18 cellular contexts compared by ENCODE assay signal in genomic region chr1:226872455-226872854, GRCh38. TPM values are rescaled to one million over a fixed set of nuclear protein-coding genes. Genes with fewer than 3 reads are reported as not detected.
DNase-seq lines count a peak whose midpoint lies in the region; ATAC-seq, FAIRE-seq and TF ChIP-seq lines count a peak whose summit lies in the region.
"Had no signal": no experiment of that assay in that cellular context is flagged by ENCODE, and none has a peak within 500 bp of the region (broad histone marks: within the 10 kb centered on the region; RNA-seq: fewer than 3 reads in every experiment).

No MANE protein-coding gene starts in this region.

- H3K79me2 ChIP-seq in PC-3 (ENCODE audit: low read length), result peaks cover 32% of the 10 kb centered on the region

- H3K9ac ChIP-seq in PC-3 (ENCODE audit: low read length), result no peak overlapping the region
- no peak overlapping the region for H3K9ac ChIP-seq in kidney (ENCODE audit: low read length in 2 of 2)

- no peak for FAIRE-seq in RCC 7860 (lab: Jason Lieb, UNC)
- FAIRE-seq in kidney (lab: Jason Lieb, UNC), result no peak
- FAIRE-seq: G401.6, small intestine had no signal

- H3K27ac ChIP-seq in PC-3 (ENCODE audit: low read length), result no peak overlapping the region
- no peak overlapping the region for H3K27ac ChIP-seq in kidney (ENCODE audit: low read depth in 2 of 2, low read length in 2 of 2)
- H3K27ac ChIP-seq: ascending aorta, C4-2B had no signal

- H3K36me3 ChIP-seq in PC-3 (ENCODE audit: low read depth, low read length) (no peaks in the 10 kb centered on the region; the same call in 1 of the 2 replicates), kidney (ENCODE audit: control insufficient read depth in 1 of 2, insufficient read depth in 2 of 2, low read length in 2 of 2) (no peaks in the 10 kb centered on the region)

- H3K9me2 ChIP-seq in PC-3 (replicated peaks; ENCODE audit: low read length), result no peaks in the 10 kb centered on the region

- H3F3A ChIP-seq in PC-3 (ENCODE audit: low read length, unreplicated experiment), result no peaks in the 10 kb centered on the region

- H3K27me3 Mint-ChIP-seq in Calu3 (ENCODE audit: unreplicated experiment), result no peaks in the 10 kb centered on the region
- peaks cover 9% of the 10 kb centered on the region for H3K27me3 Mint-ChIP-seq in nephron (ENCODE audit: low read depth)

- no peaks in the 10 kb centered on the region for H3K27me3 ChIP-seq in PC-3 (ENCODE audit: low read length)
- H3K27me3 ChIP-seq: ascending aorta, MG63 had no signal

- BruUV-seq in Calu3 (replicated peaks; lab: Mats Ljungman, UMichigan), result TSS peak; percentile 30
- no TSS peak for BruUV-seq in PC-3 (replicated peaks; lab: Mats Ljungman, UMichigan)

- H3K9me3 Mint-ChIP-seq in Calu3 (ENCODE audit: low read depth, unreplicated experiment) (no peaks in the 10 kb centered on the region), nephron (no peaks in the 10 kb centered on the region)
- H3K9me3 Mint-ChIP-seq: activated T-helper 17 cell treated with anti-CD3 and anti-CD28 coated beads, Interleukin-2, amount 50 U/mL, for 72 hours had no signal

- H3K36me3 Mint-ChIP-seq in Calu3 (ENCODE audit: insufficient read depth, unreplicated experiment), result peaks cover 18% of the 10 kb centered on the region
- no peaks in the 10 kb centered on the region for H3K36me3 Mint-ChIP-seq in nephron (ENCODE audit: low read depth)
- H3K36me3 Mint-ChIP-seq: naive thymus-derived CD4-positive, alpha-beta T cell had no signal

- no peaks in the 10 kb centered on the region for H3K9me3 ChIP-seq in PC-3 (ENCODE audit: low read length)
- no peaks in the 10 kb centered on the region for H3K9me3 ChIP-seq in kidney (ENCODE audit: control insufficient read depth in 1 of 2, low read length in 2 of 2)
- H3K9me3 ChIP-seq: ascending aorta, MG63 had no signal

- no peak for DNase-seq in Calu3
- peak; percentile 44 for DNase-seq in PC-3
- DNase-seq in dermis microvascular lymphatic vessel endothelial cell (ENCODE audit: low read depth in 2 of 2), result peak; percentile 75 to 87
- DNase-seq in RCC 7860 (ENCODE audit: low spot score), result no peak
- no peak for DNase-seq in Kasumi-1 (lab: John Stamatoyannopoulos, UW)
- no peak for DNase-seq in kidney
- DNase-seq: activated CD4-positive, alpha-beta T cell treated with anti-CD3 and anti-CD28 coated beads for 1 hour; effector memory CD4-positive, alpha-beta T cell; MG63; naive thymus-derived CD4-positive, alpha-beta T cell; small intestine had no signal

- no peak overlapping the region for H3K4me3 Mint-ChIP-seq in Calu3 (ENCODE audit: low read depth, unreplicated experiment)
- peak overlapping the region; percentile 91 to 96 (median 92) for H3K4me3 Mint-ChIP-seq in nephron

- intact Hi-C loops in Calu3 (cut with micrococcal nuclease; ENCODE audit: unreplicated experiment), result no loop called here
- intact Hi-C loops in PC-3 (cut with micrococcal nuclease), result loop anchor here (5.0 kb wide), 1 partner anchor 480 kb away; no protein-coding TSS in a partner anchor
- intact Hi-C loops in kidney (cut with DNase I), result no loop called here

- H3K4me2 ChIP-seq in PC-3 (ENCODE audit: low read length), result peak overlapping the region; percentile 96

- H2AFZ ChIP-seq in PC-3 (ENCODE audit: low read length), result no peak overlapping the region

- POLR2A ChIA-PET in PC-3 (lab: Charles Lee; ENCODE audit: unreplicated experiment), result no interaction called here

- H3K27ac Mint-ChIP-seq in Calu3 (ENCODE audit: unreplicated experiment) (no peak overlapping the region), nephron (peak overlapping the region; percentile 66 to 87 (median 70))
- H3K27ac Mint-ChIP-seq: activated T-helper 17 cell treated with anti-CD3 and anti-CD28 coated beads, Interleukin-2, amount 50 U/mL, for 72 hours; naive thymus-derived CD4-positive, alpha-beta T cell had no signal

- CTCF ChIA-PET in Calu3 (lab: Charles Lee), result no interaction called here
- CTCF ChIA-PET in PC-3 (lab: Charles Lee), result no interaction called here

- peaks cover 7% of the 10 kb centered on the region; the same call in 1 of the 2 replicates for H4K20me1 ChIP-seq in PC-3 (ENCODE audit: low read length)

- TF ChIP-seq CTCF in Calu3 (IDR thresholded peaks at IDR 0.05; ENCODE audit: unreplicated experiment) (no peak), PC-3 (conservative IDR thresholded peaks at IDR 0.05; ENCODE audit: low read depth, low read length) (no peak), nephron (IDR thresholded peaks at IDR 0.05; ENCODE audit: unreplicated experiment in 3 of 3) (no peak), kidney (IDR thresholded peaks at IDR 0.05; ENCODE audit: borderline replicate concordance, extremely low read depth, insufficient read depth) (no peak)

- peaks cover 41% of the 10 kb centered on the region for H3K4me1 ChIP-seq in PC-3 (ENCODE audit: insufficient read depth, low read length)
- H3K4me1 ChIP-seq in kidney (ENCODE audit: control insufficient read depth in 1 of 2, insufficient read depth in 1 of 2, low read depth in 1 of 2, low read length in 2 of 2), result peaks cover 14 to 29% of the 10 kb centered on the region in 2 donors

- peak overlapping the region; percentile 81; the same call in 1 of the 2 replicates for H3K4me3 ChIP-seq in PC-3 (ENCODE audit: low read length)
- no peak overlapping the region for H3K4me3 ChIP-seq in kidney (ENCODE audit: low read length in 2 of 2)
- H3K4me3 ChIP-seq: MG63 had no signal

- ATAC-seq in PC-3, result no peak
- no peak for ATAC-seq in HG02678 (IDR thresholded peaks at IDR 0.05; ENCODE audit: unreplicated experiment)
- ATAC-seq: activated T-helper 17 cell treated with anti-CD3 and anti-CD28 coated beads, Interleukin-2, amount 50 U/mL, for 72 hours; naive thymus-derived CD4-positive, alpha-beta T cell; SK-N-SH treated with all-trans-retinoic acid at 6 μM for 48 hours had no signal

- H3K4me1 Mint-ChIP-seq in Calu3 (ENCODE audit: low read depth, unreplicated experiment) (peaks cover 23% of the 10 kb centered on the region), nephron (peaks cover 40% of the 10 kb centered on the region)

RNA-seq across cellular contexts. Expression of gene PSEN2, which starts 2.0 kb away (rescaled TPM):
- 24.2 and 26.8 TPM in 2 replicates for total RNA-seq in Calu3 (2022)
- 85.3 and 103 TPM in 2 replicates for total RNA-seq in PC-3 (2014; rRNA removed)
- total RNA-seq in dermis microvascular lymphatic vessel endothelial cell, result 42.7 and 74.5 TPM in 2 replicates
- total RNA-seq in kidney, result 25.6 TPM
- 22.6 TPM for polyA plus RNA-seq in kidney (ENCODE audit: insufficient read depth, low read depth, low replicate concordance)

Comparison
In these comparisons a context has a peak if more than half of its experiments do, and no peak if none do; other contexts are left out.
1. DNase-seq: peak in PC-3 (single experiment) and dermis microvascular lymphatic vessel endothelial cell (2 of 2); none in Calu3 (single experiment), RCC 7860 (single experiment), Kasumi-1 (0 of 2) and kidney (single experiment).